12 cellular contexts compared by ENCODE assay signal in the genomic region with DNA sequence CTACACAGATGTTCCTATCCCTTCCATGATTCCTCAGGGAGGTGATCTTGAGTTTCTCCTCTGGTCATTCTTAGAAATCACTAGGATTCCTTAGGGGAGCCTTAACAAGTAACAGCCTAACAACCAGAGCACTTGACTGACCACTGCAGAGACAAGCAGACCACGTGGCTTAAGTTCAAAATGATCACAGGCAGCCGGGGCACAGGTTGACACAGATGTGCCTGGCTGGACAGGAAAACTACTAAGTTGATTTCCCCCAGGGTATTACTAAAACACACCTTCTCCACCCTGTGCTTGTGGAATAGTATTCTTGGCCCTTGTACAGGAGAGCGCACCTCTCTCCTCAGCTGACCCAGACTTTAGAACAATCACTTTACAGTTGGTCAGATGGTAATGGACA.
"Had no signal": no experiment of that assay in that cellular context is flagged by ENCODE, and none has a peak within 500 bp of the region (broad histone marks: within the 10 kb centered on the region; RNA-seq: fewer than 3 reads in every experiment).

No MANE protein-coding gene starts in this region.

- H3K27ac ChIP-seq: breast epithelium, foreskin keratinocyte, neural progenitor cell, tibial artery had no signal

- H3K9me3 Mint-ChIP-seq: neural progenitor cell had no signal

- H3K4me1 Mint-ChIP-seq: neural progenitor cell had no signal

- DNase-seq: activated naive CD4-positive, alpha-beta T cell treated with anti-CD3 and anti-CD28 coated beads, Interleukin-2, amount 10 ng/mL, durations not matched to agents 7 days and 5 days; anterior cingulate cortex; foreskin keratinocyte; left colon; retina; stimulated activated CD4-positive, alpha-beta T cell treated with anti-CD3 and anti-CD28 coated beads, Interleukin-15, amount 100 ng/mL, for 24 hours; stimulated activated CD4-positive, alpha-beta T cell treated with anti-CD3 and anti-CD28 coated beads, Interleukin-4, amount 100 ng/mL, for 24 hours; T-helper 9 cell; tibial artery had no signal

- H3K27me3 Mint-ChIP-seq: activated naive CD4-positive, alpha-beta T cell treated with anti-CD3 and anti-CD28 coated beads, Interleukin-2, amount 10 ng/mL, durations not matched to agents 7 days and 5 days had no signal

- H3K27me3 ChIP-seq: breast epithelium, foreskin keratinocyte, neural progenitor cell, tibial artery had no signal

- H3K4me3 Mint-ChIP-seq: activated naive CD4-positive, alpha-beta T cell treated with anti-CD3 and anti-CD28 coated beads, Interleukin-2, amount 10 ng/mL, durations not matched to agents 7 days and 5 days; activated T-helper 1 cell treated with anti-CD3 and anti-CD28 coated beads, Interleukin-12 subunit alpha, Interleukin-12 subunit beta, Interleukin-2, Interleukin-4 antibody, amounts not matched to agents 30 ng/mL and 10 ng/mL and 1 ng/mL, durations not matched to agents 14 hours and 24 hours and 36 hours; neural progenitor cell had no signal

- ATAC-seq: foreskin keratinocyte, left colon had no signal

- H3K9me3 ChIP-seq: breast epithelium, tibial artery had no signal

- H3K27ac Mint-ChIP-seq: activated naive CD4-positive, alpha-beta T cell treated with anti-CD3 and anti-CD28 coated beads, Interleukin-2, amount 10 ng/mL, durations not matched to agents 7 days and 5 days; neural progenitor cell had no signal
